Comparison of ENCODE assay signal across 32 cellular contexts in the genomic region with DNA sequence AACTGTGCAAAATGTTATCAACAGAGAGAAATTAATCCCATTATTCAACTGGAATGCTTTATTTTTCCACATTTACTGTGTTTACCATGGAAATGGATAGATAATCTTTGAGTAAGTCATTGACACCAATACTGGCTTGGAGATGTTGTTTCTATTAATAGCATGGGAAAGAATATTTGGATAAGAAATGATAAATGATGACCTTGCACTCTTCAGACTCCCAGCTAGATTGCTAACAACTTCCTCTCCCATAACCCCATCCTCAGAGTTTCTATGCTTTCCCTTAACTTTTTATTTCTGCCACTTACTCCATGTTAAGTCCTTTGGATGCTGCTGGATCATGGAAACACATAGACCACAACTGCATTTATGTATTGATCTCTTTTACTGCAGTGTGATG.
"Had no signal": no experiment of that assay in that cellular context is flagged by ENCODE, and none has a peak within 500 bp of the region (broad histone marks: within the 10 kb centered on the region; RNA-seq: fewer than 3 reads in every experiment).

No MANE protein-coding gene starts in this region.

- H3K27me3 ChIP-seq: adrenal gland, body of pancreas, brain microvascular endothelial cell, breast epithelium had no signal

- H3K36me3 ChIP-seq: adrenal gland, brain microvascular endothelial cell, breast epithelium had no signal

- FAIRE-seq: astrocyte, TTC549 had no signal

- ATAC-seq: activated CD8-positive, alpha-beta T cell treated with anti-CD3 and anti-CD28 coated beads for 36 hours; activated naive CD4-positive, alpha-beta T cell treated with anti-CD3 and anti-CD28 coated beads, Interleukin-2, amount 50 U/mL, for 72 hours; activated T-cell treated with anti-CD3 and anti-CD28 coated beads, Interleukin-2, amount 50 U/mL, for 4 hours; activated T-cell treated with anti-CD3 and anti-CD28 coated beads, Interleukin-2, amount 50 U/mL, for 72 hours; activated T-helper 17 cell treated with anti-CD3 and anti-CD28 coated beads, Interleukin-2, amount 50 U/mL, for 72 hours; body of pancreas had no signal

- DNase-seq: activated B cell treated with CpG ODN at 0.5 μM for 24 hours; activated CD4-positive, alpha-beta memory T cell treated with anti-CD3 and anti-CD28 coated beads for 36 hours; activated CD4-positive, alpha-beta T cell treated with anti-CD3 and anti-CD28 coated beads for 4 hours; activated CD4-positive, alpha-beta T cell treated with anti-CD3 and anti-CD28 coated beads, Interleukin-2, amount 50 U/mL, for 1 hour; activated CD4-positive, alpha-beta T cell treated with anti-CD3 and anti-CD28 coated beads, Interleukin-2, amount 50 U/mL, for 4 hours; activated CD4-positive, CD25-positive, alpha-beta regulatory T cell treated with anti-CD3 and anti-CD28 coated beads, Interleukin-2, amount 50 U/mL, for 72 hours; activated CD8-positive, alpha-beta memory T cell treated with anti-CD3 and anti-CD28 coated beads, Interleukin-2, amount 50 U/mL, for 4 hours; activated CD8-positive, alpha-beta T cell treated with anti-CD3 and anti-CD28 coated beads for 36 hours; activated effector memory CD4-positive, alpha-beta T cell treated with anti-CD3 and anti-CD28 coated beads, Interleukin-2, amount 50 U/mL, for 16 hours; activated gamma-delta T cell treated with Interleukin-2 at 50 U/mL for 16 hours; activated naive CD4-positive, alpha-beta T cell; activated naive CD4-positive, alpha-beta T cell treated with anti-CD3 and anti-CD28 coated beads for 36 hours; activated naive CD4-positive, alpha-beta T cell treated with anti-CD3 and anti-CD28 coated beads, Interleukin-2, amount 50 U/mL, for 16 hours; activated naive CD8-positive, alpha-beta T cell treated with anti-CD3 and anti-CD28 coated beads for 36 hours; activated T-cell treated with anti-CD3 and anti-CD28 coated beads for 4 hours; activated T-cell treated with anti-CD3 and anti-CD28 coated beads, Interleukin-2, amount 50 U/mL, for 1 hour; activated T-cell treated with anti-CD3 and anti-CD28 coated beads, Interleukin-2, amount 50 U/mL, for 4 hours; activated T-cell treated with anti-CD3 and anti-CD28 coated beads, Interleukin-2, amount 50 U/mL, for 72 hours; adrenal gland; amniotic stem cell; aorta; body of pancreas; brain microvascular endothelial cell; central memory CD4-positive, alpha-beta T cell; T-helper 2 cell; T-helper 9 cell had no signal

- H3K27ac ChIP-seq: adrenal gland, body of pancreas, brain microvascular endothelial cell, breast epithelium, VCaP had no signal

- H3K4me3 ChIP-seq: adrenal gland, body of pancreas, breast epithelium had no signal

- H3K4me1 ChIP-seq: adrenal gland, body of pancreas, breast epithelium had no signal

- H3K9me3 ChIP-seq: adrenal gland, body of pancreas, breast epithelium had no signal
